In genomic region chr6:129448965-129449364, GRCh38 we compare ENCODE assay signal across 11 cellular contexts.
DNase-seq lines count a peak whose midpoint lies in the region; ATAC-seq and TF ChIP-seq lines count a peak whose summit lies in the region.
"Had no signal": no experiment of that assay in that cellular context is flagged by ENCODE, and none has a peak within 500 bp of the region (broad histone marks: within the 10 kb centered on the region; RNA-seq: fewer than 3 reads in every experiment).

No MANE protein-coding gene starts in this region.

- peaks cover 12 to 62% (median 46%) of the 10 kb centered on the region in 7 donors for H3K4me1 Mint-ChIP-seq in naive thymus-derived CD4-positive, alpha-beta T cell

- POLR2A ChIA-PET in naive thymus-derived CD4-positive, alpha-beta T cell (lab: Charles Lee) = no interaction called here

- H3K27me3 ChIP-seq in OCI-LY3 (ENCODE audit: low read depth, low read length) = peaks cover 4% of the 10 kb centered on the region; the same call in 1 of the 2 replicates
- no peaks in the 10 kb centered on the region for H3K27me3 ChIP-seq in naive thymus-derived CD4-positive, alpha-beta T cell (ENCODE audit: control insufficient read depth in 2 of 2, insufficient read depth in 2 of 2, low read length in 2 of 2)
- H3K27me3 ChIP-seq: ascending aorta, MG63 had no signal

- H3K27ac Mint-ChIP-seq in naive thymus-derived CD4-positive, alpha-beta T cell = peak overlapping the region in 2 of 9 donors; percentile 37 to 54

- TF ChIP-seq CTCF in OCI-LY3 (IDR thresholded peaks at IDR 0.05; ENCODE audit: low read depth, low read length) = no peak

- H3K9ac ChIP-seq in OCI-LY3 (ENCODE audit: low read length) = no peak overlapping the region
- H3K9ac ChIP-seq: GM23248 had no signal

- peaks cover 0 to 15% (median 0%) of the 10 kb centered on the region in 11 donors for H3K9me3 Mint-ChIP-seq in naive thymus-derived CD4-positive, alpha-beta T cell

- H3K4me2 ChIP-seq in OCI-LY3 (ENCODE audit: low read length) = peak overlapping the region; percentile 44

- no peaks in the 10 kb centered on the region for H3K36me3 ChIP-seq in OCI-LY3 (replicated peaks; ENCODE audit: low read depth, low read length)
- no peaks in the 10 kb centered on the region for H3K36me3 ChIP-seq in naive thymus-derived CD4-positive, alpha-beta T cell (ENCODE audit: control insufficient read depth in 2 of 3, insufficient read depth in 3 of 3, low read length in 3 of 3)
- H3K36me3 ChIP-seq: MG63 had no signal

- H4K20me1 ChIP-seq in OCI-LY3 (ENCODE audit: insufficient read depth, low read length) = no peaks in the 10 kb centered on the region

- intact Hi-C loops in naive thymus-derived CD4-positive, alpha-beta T cell (cut with micrococcal nuclease) = loop anchor here in 1 of 2 donors (1.0 kb wide), 1 partner anchor 41 kb away; no protein-coding TSS in a partner anchor

- no peaks in the 10 kb centered on the region for H3K9me3 ChIP-seq in OCI-LY3 (ENCODE audit: insufficient read depth, low read length)
- H3K9me3 ChIP-seq in naive thymus-derived CD4-positive, alpha-beta T cell (ENCODE audit: control insufficient read depth in 2 of 3, low read length in 3 of 3) = no peaks in the 10 kb centered on the region
- H3K9me3 ChIP-seq: ascending aorta, MG63 had no signal

- no peak overlapping the region for H2AFZ ChIP-seq in OCI-LY3 (ENCODE audit: low read depth, low read length)
- H2AFZ ChIP-seq: GM23248 had no signal

- H3K27ac ChIP-seq in OCI-LY3 (ENCODE audit: low read length) (no peak overlapping the region), caudate nucleus (ENCODE audit: low read depth, low read length) (no peak overlapping the region)
- H3K27ac ChIP-seq in naive thymus-derived CD4-positive, alpha-beta T cell (ENCODE audit: low read depth, low read length) = no peak overlapping the region
- H3K27ac ChIP-seq: ascending aorta, GM23248 had no signal

- no peak overlapping the region for H3K4me3 Mint-ChIP-seq in naive thymus-derived CD4-positive, alpha-beta T cell

- H3K4me1 ChIP-seq in OCI-LY3 (ENCODE audit: low read length) = peaks cover 19% of the 10 kb centered on the region
- peaks cover 5 to 16% of the 10 kb centered on the region in 2 donors for H3K4me1 ChIP-seq in naive thymus-derived CD4-positive, alpha-beta T cell (ENCODE audit: control insufficient read depth in 2 of 2, insufficient read depth in 2 of 2, low read length in 2 of 2)
- H3K4me1 ChIP-seq: ascending aorta had no signal

- no peak for DNase-seq in cerebellum (ENCODE audit: low spot score)
- no peak for DNase-seq in caudate nucleus (lab: John Stamatoyannopoulos, UW)
- no peak for DNase-seq in activated CD8-positive, alpha-beta memory T cell treated with anti-CD3 and anti-CD28 coated beads, Interleukin-2, amount 50 U/mL, for 48 hours
- no peak for DNase-seq in naive thymus-derived CD4-positive, alpha-beta T cell
- DNase-seq: GM23248, MG63 had no signal

- no peak overlapping the region for H3K4me3 ChIP-seq in OCI-LY3 (ENCODE audit: low read length)
- H3K4me3 ChIP-seq in naive thymus-derived CD4-positive, alpha-beta T cell (ENCODE audit: low read length) = no peak overlapping the region
- H3K4me3 ChIP-seq: ascending aorta, GM23248, MG63 had no signal

- peaks cover 0 to 27% (median 0%) of the 10 kb centered on the region in 5 donors for H3K36me3 Mint-ChIP-seq in naive thymus-derived CD4-positive, alpha-beta T cell

- no peaks in the 10 kb centered on the region for H3K27me3 Mint-ChIP-seq in naive thymus-derived CD4-positive, alpha-beta T cell

- CTCF ChIA-PET in naive thymus-derived CD4-positive, alpha-beta T cell (lab: Charles Lee) = no interaction called here

- H3K79me2 ChIP-seq in OCI-LY3 (ENCODE audit: low read length) = no peaks in the 10 kb centered on the region

- ATAC-seq in GM18517 (IDR thresholded peaks at IDR 0.05; ENCODE audit: unreplicated experiment) (peak; percentile 100), GM19455 (IDR thresholded peaks at IDR 0.05; ENCODE audit: unreplicated experiment) (peak; percentile 99), HG02943 (IDR thresholded peaks at IDR 0.05; ENCODE audit: low read depth, unreplicated experiment) (peak; percentile 100)
- ATAC-seq in naive thymus-derived CD4-positive, alpha-beta T cell = no peak
